Comparison of ENCODE assay signal across 2 cellular contexts in genomic region chr14:89990218-89990617, GRCh38.
TF ChIP-seq lines count a peak whose summit lies in the region.

No MANE protein-coding gene starts in this region.

TF ChIP-seq in HepG2, 621 proteins besides CTCF, POLR2A, EP300 and RAD21:
- TF ChIP-seq HHEX (CRISPR knock-in tag; IDR thresholded peaks at IDR 0.05) (no peak), ZNF34 (CRISPR knock-in tag; IDR thresholded peaks at IDR 0.05; ENCODE audit: borderline replicate concordance) (no peak), ZNF607 (CRISPR knock-in tag; IDR thresholded peaks at IDR 0.05; ENCODE audit: borderline replicate concordance) (no peak), ZNF703 (CRISPR knock-in tag; IDR thresholded peaks at IDR 0.05; ENCODE audit: borderline replicate concordance) (no peak), ZNF772 (CRISPR knock-in tag; IDR thresholded peaks at IDR 0.05) (no peak), ASH2L (IDR thresholded peaks at IDR 0.05; ENCODE audit: insufficient read length, low read depth, low read length) (no peak)

TF ChIP-seq in SK-N-SH treated with all-trans-retinoic acid at 6 μM for 48 hours, 23 proteins besides CTCF, POLR2A, EP300 and RAD21:
- no peak for TF ChIP-seq TOX (CRISPR knock-in tag; IDR thresholded peaks at IDR 0.05; ENCODE audit: borderline replicate concordance)
- no peak for TF ChIP-seq PPARA (CRISPR knock-in tag; IDR thresholded peaks at IDR 0.05; ENCODE audit: borderline replicate concordance)
- peak; percentile 26; the same call in 1 of the 2 replicates for TF ChIP-seq ISL1 (CRISPR knock-in tag; IDR thresholded peaks at IDR 0.05)
- no peak for TF ChIP-seq SNAI2 (CRISPR knock-in tag; IDR thresholded peaks at IDR 0.05)
- TF ChIP-seq TSHZ2 (CRISPR knock-in tag; IDR thresholded peaks at IDR 0.05), result 0 out of 2 replicates have a peak, but pooled peaks have one; percentile 22
